ENCODE assay signal across 8 cellular contexts in genomic region chr15:75577401-75578205, GRCh38. TPM values are rescaled to one million over a fixed set of nuclear protein-coding genes. Genes with fewer than 3 reads are reported as not detected.
DNase-seq lines count a peak whose midpoint lies in the region; ATAC-seq and TF ChIP-seq lines count a peak whose summit lies in the region.

No MANE protein-coding gene starts in this region.

- no peaks in the 10 kb centered on the region for H3K27me3 Mint-ChIP-seq in activated CD4-positive, alpha-beta T cell treated with anti-CD3 and anti-CD28 coated beads for 36 hours

- POLR2A ChIA-PET in activated CD4-positive, alpha-beta T cell treated with anti-CD3 and anti-CD28 coated beads for 36 hours (lab: Charles Lee) = interaction anchor here (0.6 to 1.0 kb wide), 6 partner anchors 13 to 124 kb away, joined by 3 to 4 read pairs (median 3); partner anchors contain the start of genes IMP3 and SNUPN
- POLR2A ChIA-PET in RWPE1 (lab: Yijun Ruan, JAX; ENCODE audit: low non-redundant PET) = no interaction called here

- intact Hi-C loops in activated CD4-positive, alpha-beta T cell treated with anti-CD3 and anti-CD28 coated beads for 36 hours (cut with DNase I, micrococcal nuclease) = loop anchor here (1.0 to 5.0 kb wide), 5 partner anchors 61 to 1035 kb away; partner anchors contain the start of genes ARID3B (in 1 of the 2), C15orf39 (in 1 of the 2), MAN2C1 (in 1 of the 2) and SIN3A (in 1 of the 2)

- peak overlapping the region; percentile 54 for H3K9ac ChIP-seq in muscle layer of colon (ENCODE audit: low read length)

- CTCF ChIA-PET in activated CD4-positive, alpha-beta T cell treated with anti-CD3 and anti-CD28 coated beads for 36 hours (lab: Charles Lee) = interaction anchor here (0.7 to 1.4 kb wide), 4 partner anchors 9 to 61 kb away, joined by 3 to 6 read pairs (median 4); no protein-coding TSS in a partner anchor
- CTCF ChIA-PET in RWPE1 (lab: Yijun Ruan, JAX) = no interaction called here

- peak overlapping the region; percentile 85 for H3K27ac ChIP-seq in RWPE1
- no peak overlapping the region for H3K27ac ChIP-seq in ectodermal cell (ENCODE audit: insufficient read depth, low read depth, low read length, poor library complexity, severe bottlenecking)
- peak overlapping the region; percentile 90 for H3K27ac ChIP-seq in muscle layer of colon (ENCODE audit: low read depth, low read length)

- no peak for ATAC-seq in activated CD4-positive, alpha-beta T cell treated with anti-CD3 and anti-CD28 coated beads for 36 hours
- ATAC-seq in HG02870 (IDR thresholded peaks at IDR 0.05; ENCODE audit: unreplicated experiment) = no peak
- no peak for ATAC-seq in GM21529 (IDR thresholded peaks at IDR 0.05; ENCODE audit: unreplicated experiment)
- no peak for ATAC-seq in HG03025 (IDR thresholded peaks at IDR 0.05; ENCODE audit: low FRiP score, unreplicated experiment)

- no peak for TF ChIP-seq CTCF in RWPE1 (conservative IDR thresholded peaks at IDR 0.05; ENCODE audit: low read depth)

- no peaks in the 10 kb centered on the region for H3K9me3 Mint-ChIP-seq in activated CD4-positive, alpha-beta T cell treated with anti-CD3 and anti-CD28 coated beads for 36 hours (ENCODE audit: low read depth)

- DNase-seq in activated CD4-positive, alpha-beta T cell treated with anti-CD3 and anti-CD28 coated beads for 36 hours = peak; percentile 13
- no peak for DNase-seq in activated CD4-positive, alpha-beta T cell treated with anti-CD3 and anti-CD28 coated beads, Interleukin-2, amount 50 U/mL, for 1 hour
- peak; percentile 36 for DNase-seq in RWPE1 (ENCODE audit: low spot score)

- H3K4me1 ChIP-seq in ectodermal cell (ENCODE audit: control insufficient read depth, insufficient read depth, low read length) = peaks cover 9% of the 10 kb centered on the region
- H3K4me1 ChIP-seq in muscle layer of colon (ENCODE audit: insufficient read depth, low read length) = peaks cover 10% of the 10 kb centered on the region

- WGBS in ectodermal cell, 2 experiments = 2 to 3% methylated on average over 13 of the region's 13 CpGs

- H3K4me3 Mint-ChIP-seq in activated CD4-positive, alpha-beta T cell treated with anti-CD3 and anti-CD28 coated beads for 36 hours = peak overlapping the region; percentile 87

- peaks cover 3% of the 10 kb centered on the region for H3K36me3 Mint-ChIP-seq in activated CD4-positive, alpha-beta T cell treated with anti-CD3 and anti-CD28 coated beads for 36 hours (ENCODE audit: low read depth)

- H3K36me3 ChIP-seq in ectodermal cell (ENCODE audit: control insufficient read depth, insufficient read depth, low read length) (no peaks in the 10 kb centered on the region), muscle layer of colon (ENCODE audit: insufficient read depth, low read length) (no peaks in the 10 kb centered on the region)

- peak overlapping the region; percentile 94 for H3K27ac Mint-ChIP-seq in activated CD4-positive, alpha-beta T cell treated with anti-CD3 and anti-CD28 coated beads for 36 hours

- H3K9me3 ChIP-seq in ectodermal cell (ENCODE audit: control insufficient read depth, low read length) (no peaks in the 10 kb centered on the region), muscle layer of colon (ENCODE audit: low read length) (no peaks in the 10 kb centered on the region)

- H3K4me1 Mint-ChIP-seq in activated CD4-positive, alpha-beta T cell treated with anti-CD3 and anti-CD28 coated beads for 36 hours = peaks cover 27% of the 10 kb centered on the region

- no peaks in the 10 kb centered on the region for H3K27me3 ChIP-seq in ectodermal cell (ENCODE audit: control insufficient read depth, insufficient read depth, low read length, poor library complexity, severe bottlenecking)
- H3K27me3 ChIP-seq in muscle layer of colon (ENCODE audit: control insufficient read depth in 1 of 2, insufficient read depth in 2 of 2, low read length in 2 of 2) = no peaks in the 10 kb centered on the region

- H3K4me3 ChIP-seq in ectodermal cell (ENCODE audit: insufficient read depth, low read depth, low read length) (peak overlapping the region; percentile 79), muscle layer of colon (ENCODE audit: low read depth in 1 of 2, low read length in 2 of 2) (peak overlapping the region; percentile 53 to 78)

RNA-seq across cellular contexts. Expression of gene PTPN9, which starts 1.5 kb away (rescaled TPM):
- 10 to 100 TPM; 15.0 to 16.5 TPM for total RNA-seq in activated CD4-positive, alpha-beta T cell treated with anti-CD3 and anti-CD28 coated beads for 36 hours
- 14.6 TPM for polyA plus RNA-seq in ectodermal cell (2013, experiment 1 of 4)
- 14.3 TPM for polyA plus RNA-seq in ectodermal cell (2013, experiment 2 of 4)
- 10.9 TPM for polyA plus RNA-seq in ectodermal cell (2013, experiment 3 of 4)
- polyA plus RNA-seq in ectodermal cell (2013, experiment 4 of 4) = 11.6 TPM

RNA-seq across cellular contexts. Expression of gene SNUPN, which starts 47.9 kb away (rescaled TPM):
- total RNA-seq in activated CD4-positive, alpha-beta T cell treated with anti-CD3 and anti-CD28 coated beads for 36 hours = 10 to 100 TPM; 37.4 to 40.3 TPM
- polyA plus RNA-seq in ectodermal cell (2013, experiment 1 of 4) = 22.0 TPM
- 20.8 TPM for polyA plus RNA-seq in ectodermal cell (2013, experiment 2 of 4)
- 18.3 TPM for polyA plus RNA-seq in ectodermal cell (2013, experiment 3 of 4)
- 19.8 TPM for polyA plus RNA-seq in ectodermal cell (2013, experiment 4 of 4)
